ENCODE assay signal across 1 cellular context in the genomic region with DNA sequence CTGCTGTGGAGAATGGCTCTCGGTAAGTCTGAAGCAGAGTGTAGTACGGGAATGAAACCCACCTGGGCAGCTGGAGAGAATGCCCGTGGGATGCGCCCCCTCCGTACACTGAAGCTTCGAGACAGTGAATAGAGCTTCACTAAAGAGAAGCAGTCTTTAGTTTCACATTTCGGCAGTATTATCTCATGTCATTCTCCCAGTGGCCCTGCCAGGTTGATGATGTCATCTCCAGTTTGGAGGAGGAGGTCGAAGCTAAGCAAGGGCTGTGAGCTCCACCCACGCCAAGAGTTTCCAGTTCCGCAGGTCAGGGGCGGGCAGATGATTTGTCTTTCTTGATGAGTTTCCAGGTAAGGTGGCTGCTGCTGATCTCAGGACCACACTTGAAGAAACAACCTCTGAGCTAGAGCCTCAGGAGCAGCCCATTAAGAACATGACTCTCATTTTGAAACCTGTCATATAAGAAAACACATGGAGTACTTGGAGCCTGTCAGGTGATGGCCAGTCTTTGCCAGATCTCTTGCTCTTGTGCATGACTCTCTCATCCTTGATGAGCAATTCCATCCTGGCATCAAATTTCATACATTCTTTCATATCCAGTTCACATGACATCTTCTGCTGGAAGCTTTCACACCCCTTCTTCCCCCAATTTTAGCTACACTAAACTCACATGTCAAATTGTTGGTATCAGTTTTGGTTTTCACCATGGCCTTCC.
TF ChIP-seq lines count a peak whose summit lies in the region.

No MANE protein-coding gene starts in this region.

TF ChIP-seq in IMR-90, 13 proteins besides CTCF, POLR2A, EP300 and RAD21 (continued from another document):
- TF ChIP-seq, protein P1, sequence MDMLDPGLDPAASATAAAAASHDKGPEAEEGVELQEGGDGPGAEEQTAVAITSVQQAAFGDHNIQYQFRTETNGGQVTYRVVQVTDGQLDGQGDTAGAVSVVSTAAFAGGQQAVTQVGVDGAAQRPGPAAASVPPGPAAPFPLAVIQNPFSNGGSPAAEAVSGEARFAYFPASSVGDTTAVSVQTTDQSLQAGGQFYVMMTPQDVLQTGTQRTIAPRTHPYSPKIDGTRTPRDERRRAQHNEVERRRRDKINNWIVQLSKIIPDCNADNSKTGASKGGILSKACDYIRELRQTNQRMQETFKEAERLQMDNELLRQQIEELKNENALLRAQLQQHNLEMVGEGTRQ (IDR thresholded peaks at IDR 0.05; ENCODE audit: low read depth, low read length) = no peak
